In genomic region chr13:49890376-49890775, GRCh38 we compare ENCODE assay signal across 18 cellular contexts.
"Had no signal": no experiment of that assay in that cellular context is flagged by ENCODE, and none has a peak within 500 bp of the region (broad histone marks: within the 10 kb centered on the region; RNA-seq: fewer than 3 reads in every experiment).

No MANE protein-coding gene starts in this region.

- H3K4me3 ChIP-seq: coronary artery, dorsolateral prefrontal cortex, esophagus muscularis mucosa, gastroesophageal sphincter, heart right ventricle, left lung, lower lobe of right lung, mucosa of descending colon had no signal

- H3K4me1 Mint-ChIP-seq: mesothelial cell of epicardium, naive B cell had no signal

- H3K27ac ChIP-seq: coronary artery, dorsolateral prefrontal cortex, esophagus muscularis mucosa, foreskin keratinocyte, gastroesophageal sphincter, heart right ventricle, left lung, lower lobe of right lung had no signal

- H3K36me3 ChIP-seq: esophagus muscularis mucosa, gastroesophageal sphincter, heart right ventricle, left lung, lower lobe of right lung had no signal

- H3K9me3 ChIP-seq: esophagus muscularis mucosa, gastroesophageal sphincter, lower lobe of right lung, mucosa of descending colon had no signal

- H3K4me1 ChIP-seq: esophagus muscularis mucosa, foreskin keratinocyte, gastroesophageal sphincter, heart right ventricle, left lung, lower lobe of right lung had no signal

- H3K36me3 Mint-ChIP-seq: mesothelial cell of epicardium, naive B cell had no signal

- H3K27me3 ChIP-seq: dorsolateral prefrontal cortex, esophagus muscularis mucosa, foreskin keratinocyte, gastroesophageal sphincter, heart right ventricle, left lung had no signal

- DNase-seq: dermis blood vessel endothelial cell; dorsolateral prefrontal cortex; effector CD4-positive, alpha-beta T cell; effector memory CD4-positive, alpha-beta T cell; foreskin keratinocyte; heart right ventricle; hippocampal formation; left cardiac atrium; left lung; left ventricle myocardium superior; lower lobe of right lung; mesenchymal stem cell; mucosa of descending colon; naive B cell had no signal

- ATAC-seq: foreskin keratinocyte, gastroesophageal sphincter, heart right ventricle, left cardiac atrium, left lung, left ventricle myocardium superior, lower lobe of right lung, mucosa of descending colon had no signal

- H3K4me3 Mint-ChIP-seq: mesothelial cell of epicardium, naive B cell had no signal

- H3K27ac Mint-ChIP-seq: mesothelial cell of epicardium, naive B cell had no signal
